In the genomic region with DNA sequence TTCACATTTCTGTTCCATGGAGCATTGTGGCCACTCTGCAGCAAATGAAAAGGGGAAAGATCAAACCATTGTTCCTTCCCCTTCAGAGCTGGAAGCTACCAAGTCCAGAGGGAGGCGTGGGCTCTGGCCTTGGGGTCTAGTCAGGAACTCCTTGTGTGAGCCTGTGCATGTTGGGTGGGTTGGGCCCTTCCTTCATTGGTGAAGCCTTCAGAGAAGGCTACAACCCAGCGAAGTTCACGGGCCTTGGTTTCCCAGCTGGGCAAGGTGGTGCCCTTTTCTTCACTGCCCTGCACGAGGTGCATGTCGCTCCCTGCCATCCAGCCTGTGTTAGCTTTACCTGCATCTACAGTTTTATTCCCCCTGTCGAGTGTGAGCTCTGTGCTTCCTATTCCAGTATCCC, we compare ENCODE assay signal across 1 cellular context.
TF ChIP-seq lines count a peak whose summit lies in the region.

No MANE protein-coding gene starts in this region.

TF ChIP-seq in HEK293, 187 proteins besides CTCF, POLR2A, EP300 and RAD21 (continued from another document):
- TF ChIP-seq, protein P1, sequence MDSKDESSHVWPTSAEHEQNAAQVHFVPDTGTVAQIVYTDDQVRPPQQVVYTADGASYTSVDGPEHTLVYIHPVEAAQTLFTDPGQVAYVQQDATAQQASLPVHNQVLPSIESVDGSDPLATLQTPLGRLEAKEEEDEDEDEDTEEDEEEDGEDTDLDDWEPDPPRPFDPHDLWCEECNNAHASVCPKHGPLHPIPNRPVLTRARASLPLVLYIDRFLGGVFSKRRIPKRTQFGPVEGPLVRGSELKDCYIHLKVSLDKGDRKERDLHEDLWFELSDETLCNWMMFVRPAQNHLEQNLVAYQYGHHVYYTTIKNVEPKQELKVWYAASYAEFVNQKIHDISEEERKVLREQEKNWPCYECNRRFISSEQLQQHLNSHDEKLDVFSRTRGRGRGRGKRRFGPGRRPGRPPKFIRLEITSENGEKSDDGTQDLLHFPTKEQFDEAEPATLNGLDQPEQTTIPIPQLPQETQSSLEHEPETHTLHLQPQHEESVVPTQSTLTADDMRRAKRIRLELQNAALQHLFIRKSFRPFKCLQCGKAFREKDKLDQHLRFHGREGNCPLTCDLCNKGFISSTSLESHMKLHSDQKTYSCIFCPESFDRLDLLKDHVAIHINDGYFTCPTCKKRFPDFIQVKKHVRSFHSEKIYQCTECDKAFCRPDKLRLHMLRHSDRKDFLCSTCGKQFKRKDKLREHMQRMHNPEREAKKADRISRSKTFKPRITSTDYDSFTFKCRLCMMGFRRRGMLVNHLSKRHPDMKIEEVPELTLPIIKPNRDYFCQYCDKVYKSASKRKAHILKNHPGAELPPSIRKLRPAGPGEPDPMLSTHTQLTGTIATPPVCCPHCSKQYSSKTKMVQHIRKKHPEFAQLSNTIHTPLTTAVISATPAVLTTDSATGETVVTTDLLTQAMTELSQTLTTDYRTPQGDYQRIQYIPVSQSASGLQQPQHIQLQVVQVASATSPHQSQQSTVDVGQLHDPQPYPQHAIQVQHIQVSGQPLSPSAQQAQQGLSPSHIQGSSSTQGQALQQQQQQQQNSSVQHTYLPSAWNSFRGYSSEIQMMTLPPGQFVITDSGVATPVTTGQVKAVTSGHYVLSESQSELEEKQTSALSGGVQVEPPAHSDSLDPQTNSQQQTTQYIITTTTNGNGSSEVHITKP (tag by site-specific recombination; IDR thresholded peaks at IDR 0.05) = peak; percentile 46
TF ChIP-seq in HEK293: peak in this region for 1.
